Comparison of ENCODE assay signal across 26 cellular contexts in genomic region chrX:119475389-119476101, GRCh38. TPM values are rescaled to one million over a fixed set of nuclear protein-coding genes. Genes with fewer than 3 reads are reported as not detected.
DNase-seq lines count a peak whose midpoint lies in the region; ATAC-seq, FAIRE-seq and TF ChIP-seq lines count a peak whose summit lies in the region.
"Had no signal": no experiment of that assay in that cellular context is flagged by ENCODE, and none has a peak within 500 bp of the region (broad histone marks: within the 10 kb centered on the region; RNA-seq: fewer than 3 reads in every experiment).

No MANE protein-coding gene starts in this region.

- H3K4me3 ChIP-seq in A549 (no peak overlapping the region), endocrine pancreas (ENCODE audit: control insufficient read depth, insufficient read depth, low read length) (peak overlapping the region; percentile 57)
- H3K4me3 ChIP-seq: adrenal gland, breast epithelium, gastroesophageal sphincter, hepatocyte, prostate gland, tibial artery had no signal

- H3K27me3 Mint-ChIP-seq in activated naive CD8-positive, alpha-beta T cell treated with anti-CD3 and anti-CD28 coated beads, Interleukin-2, amount 50 U/mL, for 24 hours = no peaks in the 10 kb centered on the region
- H3K27me3 Mint-ChIP-seq: CD4-positive, CD25-positive, alpha-beta regulatory T cell had no signal

- no peaks in the 10 kb centered on the region for H3K27me3 ChIP-seq in endocrine pancreas (ENCODE audit: control insufficient read depth, insufficient read depth, low read length)
- H3K27me3 ChIP-seq: adrenal gland, gastroesophageal sphincter, hepatocyte, tibial artery had no signal

- FAIRE-seq in A549 (lab: Jason Lieb, UNC) = no peak
- FAIRE-seq: D721Med had no signal

- no peak for ATAC-seq in A549
- ATAC-seq in GM21723 (IDR thresholded peaks at IDR 0.05; ENCODE audit: unreplicated experiment) = no peak
- no peak for ATAC-seq in GM18502 (IDR thresholded peaks at IDR 0.05; ENCODE audit: poor library complexity, unreplicated experiment)
- ATAC-seq in activated naive CD8-positive, alpha-beta T cell treated with anti-CD3 and anti-CD28 coated beads, Interleukin-2, amount 50 U/mL, for 24 hours = no peak
- ATAC-seq: activated CD8-positive, alpha-beta T cell treated with anti-CD3 and anti-CD28 coated beads, Interleukin-2, amount 10 ng/mL, durations not matched to agents 7 days and 5 days; gastroesophageal sphincter; left lobe of liver; T-cell had no signal

- peak overlapping the region in 1 of 2 experiments; percentile 47; a peak in 1 of 6 replicates for H3K27ac ChIP-seq in A549
- H3K27ac ChIP-seq: 22Rv1, adrenal gland, breast epithelium, gastroesophageal sphincter, hepatocyte, prostate gland, tibial artery had no signal

- CTCF ChIA-PET in A549 (lab: Yijun Ruan, JAX) = interaction anchor here (26.9 kb wide), 1 partner anchor 33 kb away, joined by 814 read pairs; no protein-coding TSS in a partner anchor

- POLR2A ChIA-PET in A549 (lab: Yijun Ruan, JAX) = no interaction called here

- no peaks in the 10 kb centered on the region for H3K36me3 ChIP-seq in endocrine pancreas (ENCODE audit: control insufficient read depth, insufficient read depth, low read length)
- H3K36me3 ChIP-seq: breast epithelium, prostate gland had no signal

- H3K9ac ChIP-seq in endocrine pancreas (ENCODE audit: control insufficient read depth, insufficient read depth, low read length) = no peak overlapping the region

- TF ChIP-seq EP300 in A549 (IDR thresholded peaks at IDR 0.05) = no peak

- no peak overlapping the region for H3K27ac Mint-ChIP-seq in activated naive CD8-positive, alpha-beta T cell treated with anti-CD3 and anti-CD28 coated beads, Interleukin-2, amount 50 U/mL, for 24 hours
- H3K27ac Mint-ChIP-seq: activated CD8-positive, alpha-beta T cell treated with anti-CD3 and anti-CD28 coated beads, Interleukin-2, amount 10 ng/mL, durations not matched to agents 7 days and 5 days; immature natural killer cell; T-cell had no signal

- H3K4me1 ChIP-seq in A549 = peaks cover 32% of the 10 kb centered on the region
- no peaks in the 10 kb centered on the region for H3K4me1 ChIP-seq in endocrine pancreas (ENCODE audit: control insufficient read depth, insufficient read depth, low read length)
- H3K4me1 ChIP-seq: adrenal gland, breast epithelium, prostate gland, tibial artery had no signal

- no peaks in the 10 kb centered on the region for H3K9me3 Mint-ChIP-seq in activated naive CD8-positive, alpha-beta T cell treated with anti-CD3 and anti-CD28 coated beads, Interleukin-2, amount 50 U/mL, for 24 hours
- H3K9me3 Mint-ChIP-seq: CD4-positive, CD25-positive, alpha-beta regulatory T cell; immature natural killer cell; T-cell had no signal

- no peak for TF ChIP-seq RAD21 in A549 (conservative IDR thresholded peaks at IDR 0.05 in 1 of 2, IDR thresholded peaks at IDR 0.05 in 1 of 2)

- no peaks in the 10 kb centered on the region for H3K9me3 ChIP-seq in A549
- no peaks in the 10 kb centered on the region for H3K9me3 ChIP-seq in endocrine pancreas (ENCODE audit: control insufficient read depth, low read length)
- H3K9me3 ChIP-seq: adrenal gland, breast epithelium, gastroesophageal sphincter, prostate gland, tibial artery had no signal

- H3K36me3 Mint-ChIP-seq in activated naive CD8-positive, alpha-beta T cell treated with anti-CD3 and anti-CD28 coated beads, Interleukin-2, amount 50 U/mL, for 24 hours (ENCODE audit: low read depth) = peaks cover 9% of the 10 kb centered on the region
- H3K36me3 Mint-ChIP-seq: T-cell had no signal

- peak overlapping the region; percentile 44 for H3K4me2 ChIP-seq in A549
- H3K4me2 ChIP-seq: hepatocyte had no signal

- 48% methylated on average over 11 of the region's 11 CpGs for WGBS in A549 (ENCODE audit: missing lambda C conversion rate)

- no peak for TF ChIP-seq CTCF in A549 (IDR thresholded peaks at IDR 0.05)

- no peak overlapping the region for H3K4me3 Mint-ChIP-seq in activated naive CD8-positive, alpha-beta T cell treated with anti-CD3 and anti-CD28 coated beads, Interleukin-2, amount 50 U/mL, for 24 hours
- H3K4me3 Mint-ChIP-seq: activated CD8-positive, alpha-beta T cell treated with anti-CD3 and anti-CD28 coated beads, Interleukin-2, amount 10 ng/mL, durations not matched to agents 7 days and 5 days; CD4-positive, CD25-positive, alpha-beta regulatory T cell; immature natural killer cell; T-cell had no signal

- peaks cover 6% of the 10 kb centered on the region for H3K4me1 Mint-ChIP-seq in activated naive CD8-positive, alpha-beta T cell treated with anti-CD3 and anti-CD28 coated beads, Interleukin-2, amount 50 U/mL, for 24 hours
- H3K4me1 Mint-ChIP-seq: CD4-positive, CD25-positive, alpha-beta regulatory T cell; immature natural killer cell had no signal

- DNase-seq in NCI-H2227 (lab: John Stamatoyannopoulos, UW; ENCODE audit: unreplicated experiment) (peak; percentile 15), NCI-H2227 treated with DMSO at 0.1 percent for 48 hours (lab: John Stamatoyannopoulos, UW) (no peak), A549 (ENCODE audit: low read depth in 1 of 2, low spot score in 1 of 2) (no peak), NCI-H69 (lab: John Stamatoyannopoulos, UW) (peak; percentile 13)
- no peak for DNase-seq in activated naive CD8-positive, alpha-beta T cell treated with anti-CD3 and anti-CD28 coated beads, Interleukin-2, amount 50 U/mL, for 24 hours
- DNase-seq: activated CD8-positive, alpha-beta T cell treated with anti-CD3 and anti-CD28 coated beads, Interleukin-2, amount 10 ng/mL, durations not matched to agents 7 days and 5 days; activated gamma-delta T cell treated with Interleukin-2 at 50 U/mL for 16 hours; adrenal gland; CD4-positive, CD25-positive, alpha-beta regulatory T cell; effector CD8-positive, alpha-beta T cell; immature natural killer cell; NCI-H1048; NCI-H1694 treated with DMSO at 0.1 percent for 48 hours; stimulated activated CD4-positive, alpha-beta T cell treated with anti-CD3 and anti-CD28 coated beads, Interleukin-15, amount 100 ng/mL, for 24 hours; T-cell; tibial artery had no signal

- TF ChIP-seq POLR2A in A549 (IDR thresholded peaks at IDR 0.05; ENCODE audit: low read length) = no peak

TF ChIP-seq in A549, 52 proteins besides CTCF, POLR2A, EP300 and RAD21 (continues in another document):
- TF ChIP-seq RFX5 (IDR thresholded peaks at IDR 0.05) (no peak), CHD2 (IDR thresholded peaks at IDR 0.05; ENCODE audit: low read length, partially characterized antibody) (no peak), GATA3 (IDR thresholded peaks at IDR 0.05; ENCODE audit: borderline replicate concordance) (no peak), CBX8 (IDR thresholded peaks at IDR 0.05) (no peak), KDM1A (IDR thresholded peaks at IDR 0.05; ENCODE audit: low read depth) (no peak), ZNF302 (CRISPR knock-in tag; IDR thresholded peaks at IDR 0.05) (no peak), MAFK (IDR thresholded peaks at IDR 0.05; ENCODE audit: partially characterized antibody) (no peak), REST (IDR thresholded peaks at IDR 0.05) (no peak), SMC3 (IDR thresholded peaks at IDR 0.05) (no peak), CEBPB (IDR thresholded peaks at IDR 0.05) (no peak), HES2 (IDR thresholded peaks at IDR 0.05) (no peak), FOSB (CRISPR knock-in tag; IDR thresholded peaks at IDR 0.05) (no peak), CHD4 (IDR thresholded peaks at IDR 0.05; ENCODE audit: borderline replicate concordance) (no peak), ESRRA (IDR thresholded peaks at IDR 0.05; ENCODE audit: borderline replicate concordance, low read length) (no peak), ZFP36 (IDR thresholded peaks at IDR 0.05; ENCODE audit: borderline replicate concordance, partially characterized antibody) (no peak)
- TF ChIP-seq, protein P1, sequence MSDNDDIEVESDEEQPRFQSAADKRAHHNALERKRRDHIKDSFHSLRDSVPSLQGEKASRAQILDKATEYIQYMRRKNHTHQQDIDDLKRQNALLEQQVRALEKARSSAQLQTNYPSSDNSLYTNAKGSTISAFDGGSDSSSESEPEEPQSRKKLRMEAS (IDR thresholded peaks at IDR 0.05) = no peak

RNA-seq across cellular contexts. Expression of gene SLC25A5, which starts 7.3 kb away (rescaled TPM):
- polyA plus RNA-seq in A549 (2011; rRNA removed) = 739 and 750 TPM in 2 replicates
- 992 and 1,002 TPM in 2 replicates for polyA plus RNA-seq in A549 (2012; cell fraction: cytosol; rRNA removed)
- 1,027 and 1,105 TPM in 2 replicates for polyA plus RNA-seq in A549 (2012; cell fraction: nucleus; rRNA removed)
- polyA plus RNA-seq in A549 (2017; fragmentation: RNase III; extraction: RNeasy Plus Mini Kit Qiagen cat#74134 plus additional on column Dnase treatment) = 604 to 638 TPM (median 625 TPM) in 3 replicates
- polyA minus RNA-seq in A549 (2011; rRNA and poly(A)+ RNA removed) = 805 and 878 TPM in 2 replicates

Comparison
In these comparisons a context has a peak if more than half of its experiments do, and no peak if none do; other contexts are left out.
1. DNase-seq: peak in NCI-H2227 (single experiment) and NCI-H69 (single experiment); none in NCI-H2227 treated with DMSO at 0.1 percent for 48 hours (single experiment), A549 (0 of 2) and activated naive CD8-positive, alpha-beta T cell treated with anti-CD3 and anti-CD28 coated beads, Interleukin-2, amount 50 U/mL, for 24 hours (single experiment).